ENCODE assay signal across 7 cellular contexts in genomic region chr15:81312790-81313543, GRCh38. TPM values are rescaled to one million over a fixed set of nuclear protein-coding genes. Genes with fewer than 3 reads are reported as not detected.
A peak's percentile ranks its signal among the peaks of the same experiment; 100 is the strongest.
DNase-seq lines count a peak whose midpoint lies in the region; FAIRE-seq and TF ChIP-seq lines count a peak whose summit lies in the region.

No MANE protein-coding gene starts in this region.

- peak overlapping the region; percentile 74 for H3K4me2 ChIP-seq in keratinocyte (ENCODE audit: control insufficient read depth, extremely low read depth, insufficient read depth, low read depth, low read length)

- no peaks in the 10 kb centered on the region for H3K79me2 ChIP-seq in keratinocyte (ENCODE audit: control insufficient read depth, insufficient read depth, low read length)

- H3K9me3 ChIP-seq in keratinocyte (ENCODE audit: control insufficient read depth, low read depth, low read length), result no peaks in the 10 kb centered on the region
- H3K9me3 ChIP-seq in thymus (ENCODE audit: control insufficient read depth), result no peaks in the 10 kb centered on the region

- H3K4me1 ChIP-seq in keratinocyte (ENCODE audit: control insufficient read depth, extremely low read depth, insufficient read depth, low read length) (peaks cover 20% of the 10 kb centered on the region), thymus (ENCODE audit: control insufficient read depth, insufficient read depth, low read length) (peaks cover 2% of the 10 kb centered on the region)

- H3K4me3 ChIP-seq in keratinocyte (ENCODE audit: control insufficient read depth in 2 of 3, extremely low read depth in 1 of 3, insufficient read depth in 2 of 3, low read depth in 1 of 3, low read length in 3 of 3) (no peak overlapping the region), thymus (ENCODE audit: low read length) (no peak overlapping the region)

- DNase-seq in HTR-8/SVneo (ENCODE audit: insufficient read length, low spot score) (peak; percentile 88), amniotic stem cell (lab: John Stamatoyannopoulos, UW) (peak; percentile 98), keratinocyte (ENCODE audit: low read depth, low spot score) (peak; percentile 99), ecto neural progenitor cell (ENCODE audit: low spot score) (no peak), NCI-H2081 (lab: John Stamatoyannopoulos, UW) (no peak), NCI-H1436 (lab: John Stamatoyannopoulos, UW) (no peak)

- H3K27ac ChIP-seq in keratinocyte (ENCODE audit: control insufficient read depth, insufficient read depth, low read length) (peak overlapping the region; percentile 93), thymus (ENCODE audit: low read depth) (peak overlapping the region; percentile 53)

- H3K27me3 ChIP-seq in keratinocyte (ENCODE audit: control insufficient read depth, extremely low read depth, insufficient read depth, low read length) (no peaks in the 10 kb centered on the region), thymus (ENCODE audit: control insufficient read depth, insufficient read depth) (no peaks in the 10 kb centered on the region)

- H3K36me3 ChIP-seq in keratinocyte (ENCODE audit: control insufficient read depth in 2 of 2, extremely low read depth in 1 of 2, insufficient read depth in 2 of 2, low read length in 2 of 2), result peaks cover 42 to 50% of the 10 kb centered on the region in 2 experiments
- H3K36me3 ChIP-seq in thymus (ENCODE audit: control insufficient read depth, insufficient read depth), result peaks cover 65% of the 10 kb centered on the region

- no peak overlapping the region for H2AFZ ChIP-seq in keratinocyte (ENCODE audit: control insufficient read depth, low read length)

- no peak for TF ChIP-seq CTCF in keratinocyte (optimal IDR thresholded peaks at IDR 0.05 in 1 of 3, IDR thresholded peaks at IDR 0.05 in 1 of 3, conservative IDR thresholded peaks at IDR 0.05 in 1 of 3; ENCODE audit: extremely low read depth in 1 of 3, insufficient read depth in 2 of 3, low read length in 3 of 3)

- H3K9ac ChIP-seq in keratinocyte (ENCODE audit: control insufficient read depth, extremely low read depth, insufficient read depth, low read length), result peak overlapping the region; percentile 74

- no peaks in the 10 kb centered on the region for H4K20me1 ChIP-seq in keratinocyte (ENCODE audit: control insufficient read depth, extremely low read depth, insufficient read depth, low read length)

- no peaks in the 10 kb centered on the region for H3K9me1 ChIP-seq in keratinocyte (ENCODE audit: control insufficient read depth, extremely low read depth, insufficient read depth, low read length)

- dilution Hi-C loops in keratinocyte (cut with MboI; ENCODE audit: extremely low pct_ligation_motif_present, low sequenced_read_pairs), result no loop called here

- peak; percentile 94 for FAIRE-seq in HTR-8/SVneo (lab: Jason Lieb, UNC)
- FAIRE-seq in keratinocyte (lab: Jason Lieb, UNC), result peak; percentile 100

- 95% methylated on average over 22 of the region's 22 CpGs for WGBS in thymus

RNA-seq across cellular contexts. Expression of gene STARD5, which starts 11.0 kb away (rescaled TPM):
- polyA plus RNA-seq in keratinocyte (38.8 to 56.4 TPM (median 40.2 TPM) in 3 replicates), thymus (12.0 TPM)
- polyA plus RNA-seq in keratinocyte (2011; ENCODE audit: low read depth), result 21.1 TPM
- 37.3 and 38.8 TPM in 2 replicates for polyA plus RNA-seq in keratinocyte (2011; cell fraction: cytosol; rRNA removed)
- 99.9 and 113 TPM in 2 replicates for polyA plus RNA-seq in keratinocyte (2011; cell fraction: nucleus; rRNA removed)
- polyA plus RNA-seq in keratinocyte (2012; ENCODE audit: low replicate concordance), result 18.6 and 35.3 TPM in 2 replicates
- 35.0 to 74.5 TPM (median 47.4 TPM) in 3 replicates for polyA minus RNA-seq in keratinocyte
- 14.6 TPM for polyA minus RNA-seq in keratinocyte (2011; cell fraction: cytosol; rRNA and poly(A)+ RNA removed)
- 22.9 and 38.5 TPM in 2 replicates for polyA minus RNA-seq in keratinocyte (2011; cell fraction: nucleus; rRNA and poly(A)+ RNA removed)

Comparison
In these comparisons a context has a peak if more than half of its experiments do, and no peak if none do; other contexts are left out.
1. DNase-seq: peak in HTR-8/SVneo (single experiment), amniotic stem cell (single experiment) and keratinocyte (single experiment); none in ecto neural progenitor cell (single experiment), NCI-H2081 (0 of 2) and NCI-H1436 (single experiment).